22 cellular contexts compared by ENCODE assay signal in the genomic region with DNA sequence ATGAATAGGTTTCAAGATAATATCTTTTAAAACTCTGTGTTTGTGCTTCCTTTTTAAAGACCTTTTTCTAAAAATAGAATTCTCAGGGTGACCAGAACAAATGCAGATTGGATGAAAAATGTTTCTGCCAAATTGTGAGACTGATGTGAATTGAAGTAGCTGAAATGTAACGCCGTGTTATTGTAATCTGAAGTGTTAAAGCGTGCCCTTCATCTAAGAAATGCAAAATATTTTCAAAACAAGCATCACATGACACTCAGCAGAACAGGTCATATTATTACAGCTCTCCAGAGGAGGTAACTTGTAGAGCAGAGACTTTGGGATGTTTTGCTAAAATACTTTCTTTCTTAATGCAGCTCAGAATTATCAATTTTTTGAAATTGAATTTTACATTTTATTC.
"Had no signal": no experiment of that assay in that cellular context is flagged by ENCODE, and none has a peak within 500 bp of the region (broad histone marks: within the 10 kb centered on the region; RNA-seq: fewer than 3 reads in every experiment).

No MANE protein-coding gene starts in this region.

- DNase-seq: activated CD4-positive, alpha-beta T cell treated with anti-CD3 and anti-CD28 coated beads for 36 hours; activated CD4-positive, alpha-beta T cell treated with anti-CD3 and anti-CD28 coated beads, Interleukin-2, amount 50 U/mL, for 4 hours; activated CD8-positive, alpha-beta memory T cell treated with anti-CD3 and anti-CD28 coated beads for 24 hours; activated CD8-positive, alpha-beta memory T cell treated with anti-CD3 and anti-CD28 coated beads, Interleukin-2, amount 50 U/mL, for 4 hours; activated gamma-delta T cell; activated naive CD4-positive, alpha-beta T cell treated with anti-CD3 and anti-CD28 coated beads, Interleukin-2, amount 50 U/mL, for 16 hours; activated naive CD8-positive, alpha-beta T cell treated with anti-CD3 and anti-CD28 coated beads, Interleukin-2, amount 50 U/mL, for 24 hours; activated T-cell treated with anti-CD3 and anti-CD28 coated beads, Interleukin-2, amount 50 U/mL, for 48 hours; erythroblast; foreskin melanocyte; glutamatergic neuron; hypothalamus; left colon; naive thymus-derived CD8-positive, alpha-beta T cell; stimulated activated CD4-positive, alpha-beta T cell treated with anti-CD3 and anti-CD28 coated beads, Interleukin-12 subunit alpha, Interleukin-12 subunit beta, amount 100 ng/mL, for 4 hours; stimulated activated CD4-positive, alpha-beta T cell treated with anti-CD3 and anti-CD28 coated beads, Interleukin-4, amount 100 ng/mL, for 4 hours; stimulated activated naive CD8-positive, alpha-beta T cell treated with anti-CD3 and anti-CD28 coated beads, Interleukin-15, Interleukin-2, amounts not matched to agents 100 U/mL and 50 U/mL, for 24 hours; substantia nigra; T-helper 9 cell; tibial artery had no signal

- H3K9me3 ChIP-seq: prostate gland, tibial artery had no signal

- H3K27ac ChIP-seq: prostate gland, tibial artery had no signal

- H3K27ac Mint-ChIP-seq: activated CD4-positive, alpha-beta T cell treated with anti-CD3 and anti-CD28 coated beads for 36 hours; activated naive CD8-positive, alpha-beta T cell treated with anti-CD3 and anti-CD28 coated beads, Interleukin-2, amount 50 U/mL, for 24 hours; naive thymus-derived CD8-positive, alpha-beta T cell; WTC11 had no signal

- H3K9me3 Mint-ChIP-seq: activated naive CD8-positive, alpha-beta T cell treated with anti-CD3 and anti-CD28 coated beads, Interleukin-2, amount 50 U/mL, for 24 hours had no signal

- H3K4me3 Mint-ChIP-seq: activated CD4-positive, alpha-beta T cell treated with anti-CD3 and anti-CD28 coated beads for 36 hours; activated naive CD8-positive, alpha-beta T cell treated with anti-CD3 and anti-CD28 coated beads, Interleukin-2, amount 50 U/mL, for 24 hours; naive thymus-derived CD8-positive, alpha-beta T cell; WTC11 had no signal

- H3K36me3 ChIP-seq: prostate gland, tibial artery had no signal

- H3K4me1 Mint-ChIP-seq: activated CD4-positive, alpha-beta T cell treated with anti-CD3 and anti-CD28 coated beads for 36 hours; activated naive CD8-positive, alpha-beta T cell treated with anti-CD3 and anti-CD28 coated beads, Interleukin-2, amount 50 U/mL, for 24 hours; naive thymus-derived CD8-positive, alpha-beta T cell had no signal

- H3K27me3 ChIP-seq: tibial artery had no signal

- H3K4me3 ChIP-seq: prostate gland, tibial artery had no signal

- ATAC-seq: activated CD4-positive, alpha-beta T cell treated with anti-CD3 and anti-CD28 coated beads for 36 hours; activated naive CD8-positive, alpha-beta T cell treated with anti-CD3 and anti-CD28 coated beads, Interleukin-2, amount 50 U/mL, for 24 hours; left colon; naive thymus-derived CD8-positive, alpha-beta T cell; stimulated activated naive CD8-positive, alpha-beta T cell treated with anti-CD3 and anti-CD28 coated beads, Interleukin-15, Interleukin-2, amounts not matched to agents 100 U/mL and 50 U/mL, for 24 hours; WTC11 had no signal

- H3K36me3 Mint-ChIP-seq: naive thymus-derived CD8-positive, alpha-beta T cell had no signal

- H3K4me1 ChIP-seq: prostate gland, tibial artery had no signal
